ENCODE assay signal across 2 cellular contexts in the genomic region with DNA sequence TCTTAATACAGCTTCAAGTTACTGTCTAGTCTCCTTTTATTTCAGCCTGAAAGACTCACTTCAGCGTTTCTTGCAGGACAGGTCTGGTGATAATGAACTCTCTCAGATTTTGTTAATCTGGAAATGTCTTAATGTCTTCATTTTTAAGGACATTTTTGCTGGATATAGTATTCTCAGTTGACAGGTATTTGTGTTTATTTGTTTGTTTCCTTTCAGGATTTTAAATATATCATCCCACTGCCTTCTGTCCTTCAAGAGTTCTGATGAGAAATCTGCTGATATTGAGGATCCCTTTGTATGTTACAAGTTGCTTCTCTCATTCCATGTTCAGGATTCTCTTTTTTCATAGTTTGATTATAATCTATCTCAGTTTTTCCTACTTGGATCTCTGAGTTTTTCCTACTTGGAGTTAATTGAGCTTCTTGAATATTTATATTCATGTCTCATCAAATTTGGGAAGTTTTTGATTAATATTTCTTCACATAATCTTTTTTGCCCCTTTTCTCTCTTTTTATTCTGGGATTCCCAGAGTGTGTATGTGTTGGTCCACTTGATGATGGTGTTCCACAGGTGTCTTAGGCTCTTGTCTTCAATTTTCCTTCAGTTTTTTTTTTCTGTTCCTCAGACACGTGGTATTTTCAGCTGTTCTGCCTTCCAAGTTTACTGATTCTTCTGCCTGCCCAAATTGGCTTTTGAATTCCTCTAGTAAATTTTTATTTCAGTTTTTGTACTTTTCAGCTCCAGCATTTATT.
TF ChIP-seq lines count a peak whose summit lies in the region.

No MANE protein-coding gene starts in this region.

TF ChIP-seq in HepG2, 621 proteins besides CTCF, POLR2A, EP300 and RAD21:
- TF ChIP-seq KDM1A (CRISPR knock-in tag; IDR thresholded peaks at IDR 0.05) = no peak
- 0 out of 2 replicates have a peak, but pooled peaks have one; percentile 37 for TF ChIP-seq ZNF160 (CRISPR knock-in tag; IDR thresholded peaks at IDR 0.05)

TF ChIP-seq in HEK293, 187 proteins besides CTCF, POLR2A, EP300 and RAD21:
- TF ChIP-seq ZXDB (tag by site-specific recombination; IDR thresholded peaks at IDR 0.05) (no peak), ZNF544 (tag by site-specific recombination; IDR thresholded peaks at IDR 0.05) (no peak), ZNF626 (tag by site-specific recombination; IDR thresholded peaks at IDR 0.05) (0 out of 2 replicates have a peak, but pooled peaks have one; percentile 36), ZBTB7A (tag by site-specific recombination; IDR thresholded peaks at IDR 0.05; ENCODE audit: low read depth) (no peak), ZNF610 (tag by site-specific recombination; IDR thresholded peaks at IDR 0.05; ENCODE audit: borderline replicate concordance) (0 out of 2 replicates have a peak, but pooled peaks have one; percentile 16), ZEB2 (tag by site-specific recombination; IDR thresholded peaks at IDR 0.05) (no peak), SETDB1 (IDR thresholded peaks at IDR 0.05; ENCODE audit: insufficient read length, low read length) (peak; percentile 98), SCRT2 (tag by site-specific recombination; IDR thresholded peaks at IDR 0.05) (peak; percentile 85), SCRT1 (tag by site-specific recombination; IDR thresholded peaks at IDR 0.05; ENCODE audit: borderline replicate concordance) (peak; percentile 74; the same call in 1 of the 2 replicates)
